Comparison of ENCODE assay signal across 1 cellular context in the genomic region with DNA sequence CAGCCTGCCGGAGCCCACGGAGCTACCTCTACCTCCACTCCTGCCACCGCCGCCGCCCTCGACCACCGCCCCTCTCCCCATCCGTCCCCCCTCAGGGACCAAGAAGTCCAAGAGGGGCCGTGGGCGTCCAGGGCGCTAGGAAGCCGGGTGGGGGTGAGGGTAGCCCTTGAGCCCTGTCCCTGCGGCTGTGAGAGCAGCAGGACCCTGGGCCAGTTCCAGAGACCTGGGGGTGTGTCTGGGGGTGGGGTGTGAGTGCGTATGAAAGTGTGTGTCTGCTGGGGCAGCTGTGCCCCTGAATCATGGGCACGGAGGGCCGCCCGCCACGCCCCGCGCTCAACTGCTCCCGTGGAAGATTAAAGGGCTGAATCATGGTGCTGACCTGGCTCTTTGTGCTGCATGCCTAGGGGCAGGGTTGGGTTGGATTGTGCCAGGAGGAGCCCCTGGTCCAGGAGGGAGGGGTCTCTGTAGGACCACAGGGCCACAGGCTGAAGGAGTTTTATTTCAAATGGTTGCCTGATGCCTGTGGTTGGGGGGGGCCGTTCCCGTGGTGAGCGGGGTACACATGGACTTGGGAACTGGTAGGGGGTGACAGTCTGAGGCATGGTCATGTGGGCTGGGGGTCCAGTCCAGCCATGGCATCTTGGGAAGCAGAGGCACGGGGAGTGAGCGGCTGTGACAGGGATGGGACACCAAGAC.
A peak's percentile ranks its signal among the peaks of the same experiment; 100 is the strongest.
TF ChIP-seq lines count a peak whose summit lies in the region.

No MANE protein-coding gene starts in this region.

TF ChIP-seq in HEK293, 187 proteins besides CTCF, POLR2A, EP300 and RAD21 (continued from another document):
- TF ChIP-seq, protein P1, sequence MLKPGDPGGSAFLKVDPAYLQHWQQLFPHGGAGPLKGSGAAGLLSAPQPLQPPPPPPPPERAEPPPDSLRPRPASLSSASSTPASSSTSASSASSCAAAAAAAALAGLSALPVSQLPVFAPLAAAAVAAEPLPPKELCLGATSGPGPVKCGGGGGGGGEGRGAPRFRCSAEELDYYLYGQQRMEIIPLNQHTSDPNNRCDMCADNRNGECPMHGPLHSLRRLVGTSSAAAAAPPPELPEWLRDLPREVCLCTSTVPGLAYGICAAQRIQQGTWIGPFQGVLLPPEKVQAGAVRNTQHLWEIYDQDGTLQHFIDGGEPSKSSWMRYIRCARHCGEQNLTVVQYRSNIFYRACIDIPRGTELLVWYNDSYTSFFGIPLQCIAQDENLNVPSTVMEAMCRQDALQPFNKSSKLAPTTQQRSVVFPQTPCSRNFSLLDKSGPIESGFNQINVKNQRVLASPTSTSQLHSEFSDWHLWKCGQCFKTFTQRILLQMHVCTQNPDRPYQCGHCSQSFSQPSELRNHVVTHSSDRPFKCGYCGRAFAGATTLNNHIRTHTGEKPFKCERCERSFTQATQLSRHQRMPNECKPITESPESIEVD (tag by site-specific recombination; IDR thresholded peaks at IDR 0.05): no peak
- TF ChIP-seq ZXDB (tag by site-specific recombination; IDR thresholded peaks at IDR 0.05) (no peak), KLF1 (tag by site-specific recombination; IDR thresholded peaks at IDR 0.05) (peak; percentile 88), EGR2 (tag by site-specific recombination; IDR thresholded peaks at IDR 0.05; ENCODE audit: low read depth) (peak; percentile 67), ZNF239 (tag by site-specific recombination; IDR thresholded peaks at IDR 0.05) (no peak), KLF9 (tag by site-specific recombination; IDR thresholded peaks at IDR 0.05; ENCODE audit: low read depth) (peak; percentile 68), ZNF423 (tag by site-specific recombination; IDR thresholded peaks at IDR 0.05) (no peak), ZNF184 (tag by site-specific recombination; IDR thresholded peaks at IDR 0.05) (no peak), ZNF830 (tag by site-specific recombination; IDR thresholded peaks at IDR 0.05; ENCODE audit: low read depth) (no peak), ZFP41 (tag by site-specific recombination; IDR thresholded peaks at IDR 0.05; ENCODE audit: borderline replicate concordance) (no peak), ZEB2 (tag by site-specific recombination; IDR thresholded peaks at IDR 0.05) (no peak), ZBTB7A (tag by site-specific recombination; IDR thresholded peaks at IDR 0.05; ENCODE audit: low read depth) (no peak), ZFHX2 (tag by site-specific recombination; conservative IDR thresholded peaks at IDR 0.05) (peak; percentile 70), KLF10 (tag by site-specific recombination; IDR thresholded peaks at IDR 0.05) (peak; percentile 50), HOXD13 (CRISPR knock-in tag; IDR thresholded peaks at IDR 0.05; ENCODE audit: borderline replicate concordance) (no peak), HOXC10 (CRISPR knock-in tag; IDR thresholded peaks at IDR 0.05) (no peak), ZNF114 (tag by site-specific recombination; IDR thresholded peaks at IDR 0.05) (no peak), ZNF548 (tag by site-specific recombination; IDR thresholded peaks at IDR 0.05) (no peak)
- TF ChIP-seq, protein P2, sequence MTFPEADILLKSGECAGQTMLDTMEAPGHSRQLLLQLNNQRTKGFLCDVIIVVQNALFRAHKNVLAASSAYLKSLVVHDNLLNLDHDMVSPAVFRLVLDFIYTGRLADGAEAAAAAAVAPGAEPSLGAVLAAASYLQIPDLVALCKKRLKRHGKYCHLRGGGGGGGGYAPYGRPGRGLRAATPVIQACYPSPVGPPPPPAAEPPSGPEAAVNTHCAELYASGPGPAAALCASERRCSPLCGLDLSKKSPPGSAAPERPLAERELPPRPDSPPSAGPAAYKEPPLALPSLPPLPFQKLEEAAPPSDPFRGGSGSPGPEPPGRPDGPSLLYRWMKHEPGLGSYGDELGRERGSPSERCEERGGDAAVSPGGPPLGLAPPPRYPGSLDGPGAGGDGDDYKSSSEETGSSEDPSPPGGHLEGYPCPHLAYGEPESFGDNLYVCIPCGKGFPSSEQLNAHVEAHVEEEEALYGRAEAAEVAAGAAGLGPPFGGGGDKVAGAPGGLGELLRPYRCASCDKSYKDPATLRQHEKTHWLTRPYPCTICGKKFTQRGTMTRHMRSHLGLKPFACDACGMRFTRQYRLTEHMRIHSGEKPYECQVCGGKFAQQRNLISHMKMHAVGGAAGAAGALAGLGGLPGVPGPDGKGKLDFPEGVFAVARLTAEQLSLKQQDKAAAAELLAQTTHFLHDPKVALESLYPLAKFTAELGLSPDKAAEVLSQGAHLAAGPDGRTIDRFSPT (tag by site-specific recombination; IDR thresholded peaks at IDR 0.05): peak; percentile 25; the same call in 1 of the 2 replicates
- TF ChIP-seq, protein P3, sequence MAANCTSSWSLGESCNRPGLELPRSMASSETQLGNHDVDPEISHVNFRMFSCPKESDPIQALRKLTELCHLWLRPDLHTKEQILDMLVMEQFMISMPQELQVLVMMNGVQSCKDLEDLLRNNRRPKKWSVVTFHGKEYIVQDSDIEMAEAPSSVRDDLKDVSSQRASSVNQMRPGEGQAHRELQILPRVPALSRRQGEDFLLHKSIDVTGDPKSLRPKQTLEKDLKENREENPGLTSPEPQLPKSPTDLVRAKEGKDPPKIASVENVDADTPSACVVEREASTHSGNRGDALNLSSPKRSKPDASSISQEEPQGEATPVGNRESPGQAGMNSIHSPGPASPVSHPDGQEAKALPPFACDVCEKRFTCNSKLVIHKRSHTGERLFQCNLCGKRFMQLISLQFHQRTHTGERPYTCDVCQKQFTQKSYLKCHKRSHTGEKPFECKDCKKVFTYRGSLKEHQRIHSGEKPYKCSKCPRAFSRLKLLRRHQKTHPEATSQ (tag by site-specific recombination; IDR thresholded peaks at IDR 0.05): no peak
- TF ChIP-seq, protein P4, sequence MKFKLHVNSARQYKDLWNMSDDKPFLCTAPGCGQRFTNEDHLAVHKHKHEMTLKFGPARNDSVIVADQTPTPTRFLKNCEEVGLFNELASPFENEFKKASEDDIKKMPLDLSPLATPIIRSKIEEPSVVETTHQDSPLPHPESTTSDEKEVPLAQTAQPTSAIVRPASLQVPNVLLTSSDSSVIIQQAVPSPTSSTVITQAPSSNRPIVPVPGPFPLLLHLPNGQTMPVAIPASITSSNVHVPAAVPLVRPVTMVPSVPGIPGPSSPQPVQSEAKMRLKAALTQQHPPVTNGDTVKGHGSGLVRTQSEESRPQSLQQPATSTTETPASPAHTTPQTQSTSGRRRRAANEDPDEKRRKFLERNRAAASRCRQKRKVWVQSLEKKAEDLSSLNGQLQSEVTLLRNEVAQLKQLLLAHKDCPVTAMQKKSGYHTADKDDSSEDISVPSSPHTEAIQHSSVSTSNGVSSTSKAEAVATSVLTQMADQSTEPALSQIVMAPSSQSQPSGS (tag by site-specific recombination; IDR thresholded peaks at IDR 0.05; ENCODE audit: low read depth): no peak
TF ChIP-seq in HEK293: peak in this region for 6.
